10 cellular contexts compared by ENCODE assay signal in genomic region chr14:93956514-93957332, GRCh38. TPM values are rescaled to one million over a fixed set of nuclear protein-coding genes. Genes with fewer than 3 reads are reported as not detected.
DNase-seq lines count a peak whose midpoint lies in the region; ATAC-seq and TF ChIP-seq lines count a peak whose summit lies in the region.
"Had no signal": no experiment of that assay in that cellular context is flagged by ENCODE, and none has a peak within 500 bp of the region (broad histone marks: within the 10 kb centered on the region; RNA-seq: fewer than 3 reads in every experiment).

No MANE protein-coding gene starts in this region.

- CTCF ChIA-PET in activated naive CD4-positive, alpha-beta T cell treated with anti-CD3 and anti-CD28 coated beads, Interleukin-2, amount 10 ng/mL, durations not matched to agents 7 days and 5 days (lab: Charles Lee) = interaction anchor here (2.3 to 10.3 kb wide), 3 partner anchors 16 to 45 kb away, joined by 8 to 181 read pairs (median 87); partner anchors contain the start of gene ASB2
- CTCF ChIA-PET in activated CD8-positive, alpha-beta T cell treated with anti-CD3 and anti-CD28 coated beads for 36 hours (lab: Charles Lee) = interaction anchor here (0.9 to 12.0 kb wide), 7 partner anchors 14 to 48 kb away, joined by 3 to 170 read pairs (median 6); partner anchors contain the start of gene CCDC197

- H3K4me1 Mint-ChIP-seq in activated naive CD4-positive, alpha-beta T cell treated with anti-CD3 and anti-CD28 coated beads, Interleukin-2, amount 10 ng/mL, durations not matched to agents 7 days and 5 days = peaks cover 97% of the 10 kb centered on the region
- H3K4me1 Mint-ChIP-seq in activated CD8-positive, alpha-beta T cell treated with anti-CD3 and anti-CD28 coated beads for 36 hours (ENCODE audit: low read depth) = peaks cover 90% of the 10 kb centered on the region
- peaks cover 76 to 78% of the 10 kb centered on the region in 2 donors for H3K4me1 Mint-ChIP-seq in immature natural killer cell

- H3K36me3 Mint-ChIP-seq in activated naive CD4-positive, alpha-beta T cell treated with anti-CD3 and anti-CD28 coated beads, Interleukin-2, amount 10 ng/mL, durations not matched to agents 7 days and 5 days = peaks cover 52% of the 10 kb centered on the region
- H3K36me3 Mint-ChIP-seq in activated CD8-positive, alpha-beta T cell treated with anti-CD3 and anti-CD28 coated beads for 36 hours (ENCODE audit: low read depth) = peaks cover 11% of the 10 kb centered on the region
- H3K36me3 Mint-ChIP-seq in immature natural killer cell = peaks cover 0 to 4% (median 3%) of the 10 kb centered on the region in 3 donors

- no peaks in the 10 kb centered on the region for H3K9me3 Mint-ChIP-seq in activated naive CD4-positive, alpha-beta T cell treated with anti-CD3 and anti-CD28 coated beads, Interleukin-2, amount 10 ng/mL, durations not matched to agents 7 days and 5 days
- no peaks in the 10 kb centered on the region for H3K9me3 Mint-ChIP-seq in activated CD8-positive, alpha-beta T cell treated with anti-CD3 and anti-CD28 coated beads for 36 hours
- H3K9me3 Mint-ChIP-seq in immature natural killer cell = no peaks in the 10 kb centered on the region

- H3K36me3 ChIP-seq in thoracic aorta = peaks cover 39% of the 10 kb centered on the region

- intact Hi-C loops in activated CD8-positive, alpha-beta T cell treated with anti-CD3 and anti-CD28 coated beads for 36 hours (cut with micrococcal nuclease) = loop anchor here (10.0 kb wide), 1 partner anchor 178 kb away; no protein-coding TSS in a partner anchor

- no peak for TF ChIP-seq CTCF in activated CD8-positive, alpha-beta T cell treated with anti-CD3 and anti-CD28 coated beads for 36 hours (IDR thresholded peaks at IDR 0.05)
- no peak for TF ChIP-seq CTCF in thoracic aorta (IDR thresholded peaks at IDR 0.05)

- peaks cover 4% of the 10 kb centered on the region for H3K27me3 Mint-ChIP-seq in activated naive CD4-positive, alpha-beta T cell treated with anti-CD3 and anti-CD28 coated beads, Interleukin-2, amount 10 ng/mL, durations not matched to agents 7 days and 5 days
- no peaks in the 10 kb centered on the region for H3K27me3 Mint-ChIP-seq in activated CD8-positive, alpha-beta T cell treated with anti-CD3 and anti-CD28 coated beads for 36 hours
- H3K27me3 Mint-ChIP-seq in immature natural killer cell (ENCODE audit: low read depth in 3 of 3) = peaks cover 6 to 12% (median 8%) of the 10 kb centered on the region in 3 donors

- no peak overlapping the region for H3K4me3 ChIP-seq in thoracic aorta

- POLR2A ChIA-PET in activated CD8-positive, alpha-beta T cell treated with anti-CD3 and anti-CD28 coated beads for 36 hours (lab: Charles Lee) = interaction anchor here (0.9 to 3.2 kb wide), 5 partner anchors 9 to 22 kb away, joined by 4 to 19 read pairs (median 5); no protein-coding TSS in a partner anchor

- H3K9me3 ChIP-seq in thoracic aorta = no peaks in the 10 kb centered on the region

- peak overlapping the region; percentile 94 for H3K27ac Mint-ChIP-seq in activated naive CD4-positive, alpha-beta T cell treated with anti-CD3 and anti-CD28 coated beads, Interleukin-2, amount 10 ng/mL, durations not matched to agents 7 days and 5 days
- peak overlapping the region; percentile 99 for H3K27ac Mint-ChIP-seq in activated CD8-positive, alpha-beta T cell treated with anti-CD3 and anti-CD28 coated beads for 36 hours
- H3K27ac Mint-ChIP-seq in immature natural killer cell = peak overlapping the region; percentile 48 to 96 (median 88)

- H3K27me3 ChIP-seq in thoracic aorta (replicated peaks; ENCODE audit: insufficient read depth) = no peaks in the 10 kb centered on the region

- peak; percentile 46 for DNase-seq in activated naive CD4-positive, alpha-beta T cell treated with anti-CD3 and anti-CD28 coated beads, Interleukin-2, amount 10 ng/mL, durations not matched to agents 7 days and 5 days
- no peak for DNase-seq in activated naive CD4-positive, alpha-beta T cell treated with Interleukin-2 at 50 U/mL for 16 hours
- no peak for DNase-seq in activated CD8-positive, alpha-beta T cell treated with anti-CD3 and anti-CD28 coated beads for 36 hours
- DNase-seq in immature natural killer cell = no peak
- no peak for DNase-seq in thoracic aorta (ENCODE audit: low spot score)
- DNase-seq in putamen (ENCODE audit: low spot score) = no peak
- DNase-seq: foreskin keratinocyte, NCI-H446 treated with DMSO at 0.1 percent for 48 hours had no signal

- H3K27ac ChIP-seq in thoracic aorta = peak overlapping the region; percentile 42 to 55
- H3K27ac ChIP-seq: foreskin keratinocyte had no signal

- peaks cover 23 to 55% of the 10 kb centered on the region in 2 donors for H3K4me1 ChIP-seq in thoracic aorta (ENCODE audit: control insufficient read depth in 1 of 2, low read depth in 2 of 2)

- no peak for ATAC-seq in activated CD8-positive, alpha-beta T cell treated with anti-CD3 and anti-CD28 coated beads for 36 hours
- ATAC-seq in thoracic aorta (ENCODE audit: insufficient number of reproducible peaks, low FRiP score, low read depth) = no peak
- ATAC-seq in GM21526 (IDR thresholded peaks at IDR 0.05; ENCODE audit: low FRiP score, unreplicated experiment) = no peak
- ATAC-seq in GM18511 (IDR thresholded peaks at IDR 0.05; ENCODE audit: unreplicated experiment) = no peak
- ATAC-seq: foreskin keratinocyte had no signal

- H3K4me3 Mint-ChIP-seq in activated naive CD4-positive, alpha-beta T cell treated with anti-CD3 and anti-CD28 coated beads, Interleukin-2, amount 10 ng/mL, durations not matched to agents 7 days and 5 days = peak overlapping the region; percentile 58
- H3K4me3 Mint-ChIP-seq in activated CD8-positive, alpha-beta T cell treated with anti-CD3 and anti-CD28 coated beads for 36 hours = peak overlapping the region; percentile 83
- peak overlapping the region in 4 of 5 donors; percentile 30 to 88 (median 84) for H3K4me3 Mint-ChIP-seq in immature natural killer cell

RNA-seq across cellular contexts. Expression of gene ASB2, which starts 19.6 kb away (rescaled TPM):
- total RNA-seq in activated CD8-positive, alpha-beta T cell treated with anti-CD3 and anti-CD28 coated beads for 36 hours = 10 to 100 TPM; 11.7 to 12.7 TPM
- polyA plus RNA-seq in immature natural killer cell = 1 to 10 TPM; 1.4 to 4.2 (median 2.7) TPM
- 10 to 100 TPM; 47.2 to 48.3 TPM for total RNA-seq in thoracic aorta
- total RNA-seq: foreskin keratinocyte had no signal

RNA-seq across cellular contexts. Expression of gene FAM181A, which starts 29.6 kb away (rescaled TPM):
- not detected for total RNA-seq in activated CD8-positive, alpha-beta T cell treated with anti-CD3 and anti-CD28 coated beads for 36 hours
- polyA plus RNA-seq in immature natural killer cell = not detected
- total RNA-seq in thoracic aorta = not detected
- total RNA-seq: foreskin keratinocyte had no signal
- polyA plus RNA-seq: foreskin keratinocyte had no signal

RNA-seq across cellular contexts. Expression of gene CCDC197, which starts 40.4 kb away (rescaled TPM):
- not detected for total RNA-seq in activated CD8-positive, alpha-beta T cell treated with anti-CD3 and anti-CD28 coated beads for 36 hours
- not detected for polyA plus RNA-seq in immature natural killer cell
- not detected for total RNA-seq in thoracic aorta
- total RNA-seq: foreskin keratinocyte had no signal
- polyA plus RNA-seq: foreskin keratinocyte had no signal
